ENCODE assay signal across 8 cellular contexts in the genomic region with DNA sequence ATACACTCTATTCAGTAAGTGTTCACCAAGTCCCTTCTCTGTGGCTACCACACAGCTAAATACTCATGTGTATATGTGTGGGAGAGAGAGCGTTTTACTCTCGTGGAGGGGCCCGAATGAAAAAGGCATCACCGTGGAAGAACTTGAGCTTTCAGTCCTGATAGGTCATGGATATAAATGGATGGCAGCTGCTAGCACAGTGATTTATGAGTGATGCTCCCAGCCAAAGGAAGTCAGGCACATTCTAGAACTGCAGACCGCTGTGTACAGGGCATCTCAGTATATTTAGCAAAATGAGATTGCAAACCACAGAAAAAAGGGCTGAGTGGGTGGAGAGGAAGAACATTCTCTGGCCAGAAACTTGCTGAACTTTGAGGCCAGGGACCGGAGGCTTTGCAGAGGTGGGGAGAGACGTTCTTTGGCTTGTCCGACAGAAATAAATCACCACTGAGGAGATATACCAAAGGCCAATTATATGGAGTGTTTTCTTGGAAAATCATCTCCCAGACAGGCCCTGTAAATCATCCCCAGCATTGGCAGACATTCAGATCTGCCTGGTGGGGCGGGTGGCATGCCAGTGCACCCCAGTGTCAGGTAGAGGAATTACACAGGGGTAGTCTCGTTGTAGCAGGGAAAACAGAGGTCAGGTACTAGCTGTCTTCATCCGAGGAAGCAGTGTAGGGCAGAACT.
DNase-seq lines count a peak whose midpoint lies in the region; FAIRE-seq and TF ChIP-seq lines count a peak whose summit lies in the region.

No MANE protein-coding gene starts in this region.

- intact Hi-C loops in kidney (cut with DNase I), result no loop called here
- intact Hi-C loops in vagina (cut with DNase I), result loop anchor here (5.0 kb wide), 1 partner anchor 689 kb away; no protein-coding TSS in a partner anchor

- TF ChIP-seq POLR2A in vagina (IDR thresholded peaks at IDR 0.05), result no peak

- no peaks in the 10 kb centered on the region for H3K9me3 ChIP-seq in kidney (ENCODE audit: control insufficient read depth in 1 of 2, low read length in 2 of 2)
- H3K9me3 ChIP-seq in vagina, result no peaks in the 10 kb centered on the region

- in situ Hi-C loops in GM13976 (cut with MboI; ENCODE audit: low sequenced_read_pairs, unreplicated experiment), result no loop called here

- H3K4me1 ChIP-seq in kidney (ENCODE audit: control insufficient read depth in 1 of 2, insufficient read depth in 1 of 2, low read depth in 1 of 2, low read length in 2 of 2) (peaks cover 20 to 30% of the 10 kb centered on the region in 2 donors), vagina (peaks cover 8% of the 10 kb centered on the region)

- H3K4me3 ChIP-seq in kidney (ENCODE audit: low read length in 2 of 2) (no peak overlapping the region), vagina (no peak overlapping the region)

- H3K27me3 ChIP-seq in vagina, result no peaks in the 10 kb centered on the region

- peak overlapping the region; percentile 8 to 68 for H3K27ac ChIP-seq in kidney (ENCODE audit: low read depth in 2 of 2, low read length in 2 of 2)
- peak overlapping the region; percentile 57 for H3K27ac ChIP-seq in vagina

- peak; percentile 66 for FAIRE-seq in kidney (lab: Jason Lieb, UNC)

- peak; percentile 32 for TF ChIP-seq CTCF in GM13976 (IDR thresholded peaks at IDR 0.05; ENCODE audit: borderline replicate concordance, control extremely low read depth, extremely low read depth, insufficient read depth, missing control alignments)
- TF ChIP-seq CTCF in LNCAP (IDR thresholded peaks at IDR 0.05), result peak; percentile 90
- TF ChIP-seq CTCF in kidney (IDR thresholded peaks at IDR 0.05; ENCODE audit: borderline replicate concordance, extremely low read depth, insufficient read depth), result peak; percentile 78
- TF ChIP-seq CTCF in vagina (IDR thresholded peaks at IDR 0.05), result peak in 2 of 3 experiments; percentile 26 to 27

- DNase-seq in A172 (ENCODE audit: low spot score) (peak; percentile 97), GM13976 (ENCODE audit: low spot score) (peak; percentile 25), UCSD-AML1 (lab: John Stamatoyannopoulos, UW; ENCODE audit: unreplicated experiment) (peak; percentile 72), kidney (peak; percentile 72), vagina (ENCODE audit: extremely low spot score in 2 of 2) (no peak), NCI-H187 (lab: John Stamatoyannopoulos, UW) (no peak)
- DNase-seq in activated naive CD4-positive, alpha-beta T cell (lab: John Stamatoyannopoulos, UW), result no peak

- H3K36me3 ChIP-seq in kidney (ENCODE audit: control insufficient read depth in 1 of 2, insufficient read depth in 2 of 2, low read length in 2 of 2) (no peaks in the 10 kb centered on the region), vagina (no peaks in the 10 kb centered on the region)

- no peak overlapping the region for H3K9ac ChIP-seq in kidney (ENCODE audit: low read length in 2 of 2)

Comparison
In these comparisons a context has a peak if more than half of its experiments do, and no peak if none do; other contexts are left out.
1. DNase-seq: peak in A172 (single experiment), GM13976 (single experiment), UCSD-AML1 (single experiment) and kidney (single experiment); none in vagina (0 of 2), activated naive CD4-positive, alpha-beta T cell (0 of 4) and NCI-H187 (0 of 2).
2. CTCF ChIP-seq: peak in every context shown above with its lines; median percentile 90 in LNCAP; 78 in kidney; 32 in GM13976; 26 in vagina.